Comparison of ENCODE assay signal across 9 cellular contexts in genomic region chr10:101783736-101784118, GRCh38. TPM values are rescaled to one million over a fixed set of nuclear protein-coding genes. Genes with fewer than 3 reads are reported as not detected.
DNase-seq lines count a peak whose midpoint lies in the region; FAIRE-seq and TF ChIP-seq lines count a peak whose summit lies in the region.
"Had no signal": no experiment of that assay in that cellular context is flagged by ENCODE, and none has a peak within 500 bp of the region (broad histone marks: within the 10 kb centered on the region; RNA-seq: fewer than 3 reads in every experiment).

No MANE protein-coding gene starts in this region.

- no peak for TF ChIP-seq CTCF in epithelial cell of esophagus (IDR thresholded peaks at IDR 0.05; ENCODE audit: insufficient read depth, low read depth, low read length, missing control alignments)

- no peak for FAIRE-seq in GM12891 (lab: Jason Lieb, UNC)

- DNase-seq in GM12891 (ENCODE audit: insufficient read length, low spot score) (no peak), epithelial cell of esophagus (ENCODE audit: low read depth) (peak; percentile 22), renal cortical epithelial cell (ENCODE audit: low read depth) (peak; percentile 1), DMS153 treated with DMSO at 0.1 percent for 48 hours (lab: John Stamatoyannopoulos, UW; ENCODE audit: unreplicated experiment) (no peak), NCI-H2196 (lab: John Stamatoyannopoulos, UW; ENCODE audit: unreplicated experiment) (no peak), NCI-H524 treated with DMSO at 0.1 percent for 48 hours (lab: John Stamatoyannopoulos, UW) (no peak), NCI-H2029 treated with DMSO at 0.1 percent for 48 hours (lab: John Stamatoyannopoulos, UW) (no peak)

- no peak for TF ChIP-seq POLR2A in GM12891 (IDR thresholded peaks at IDR 0.05; ENCODE audit: low read depth, low read length)

- H3K4me3 ChIP-seq in epithelial cell of esophagus (ENCODE audit: low read length): peak overlapping the region; percentile 86

TF ChIP-seq in GM12891, 5 proteins besides CTCF, POLR2A, EP300 and RAD21:
- TF ChIP-seq POLR2AphosphoS5 (IDR thresholded peaks at IDR 0.05; ENCODE audit: low read depth, low read length) (peak; percentile 65; the same call in 1 of the 2 replicates), POU2F2 (IDR thresholded peaks at IDR 0.05; ENCODE audit: low read depth, low read length) (no peak)

TF ChIP-seq in PFSK-1, 5 proteins besides CTCF, POLR2A, EP300 and RAD21:
- TF ChIP-seq POLR2AphosphoS5 (IDR thresholded peaks at IDR 0.05; ENCODE audit: low read depth, low read length): peak; percentile 23; the same call in 1 of the 2 replicates
- TF ChIP-seq TAF1 (IDR thresholded peaks at IDR 0.05; ENCODE audit: borderline replicate concordance, insufficient read depth, low read length): no peak
- no peak for TF ChIP-seq REST (IDR thresholded peaks at IDR 0.05; ENCODE audit: insufficient read depth in 1 of 2, low read depth in 2 of 2, low read length in 2 of 2)

RNA-seq across cellular contexts. Expression of gene NPM3, which starts 0.5 kb away (rescaled TPM):
- 80.2 TPM for polyA plus RNA-seq in GM12891 (2012; ENCODE audit: low read depth, missing spikeins)
- 163 TPM for polyA plus RNA-seq in PFSK-1 (2012; ENCODE audit: insufficient read length, low read depth)
- total RNA-seq in renal cortical epithelial cell: 55.2 and 236 TPM in 2 replicates

RNA-seq across cellular contexts. Expression of gene FGF8, which starts 7.8 kb away (rescaled TPM):
- 0.15 TPM for polyA plus RNA-seq in GM12891 (2012; ENCODE audit: low read depth, missing spikeins)
- 0.34 TPM for polyA plus RNA-seq in PFSK-1 (2012; ENCODE audit: insufficient read length, low read depth)
- total RNA-seq in renal cortical epithelial cell: not detected in 2 replicates
- total RNA-seq: T-helper 2 cell treated with Interferon-gamma antibody and Interleukin-4, amounts not matched to agents 100 ng/mL and 5 ng/mL, for 36 hours had no signal

RNA-seq across cellular contexts. Expression of gene OGA, which starts 34.5 kb away (rescaled TPM):
- 67.5 TPM for polyA plus RNA-seq in GM12891 (2012; ENCODE audit: low read depth, missing spikeins)
- 28.2 TPM for polyA plus RNA-seq in PFSK-1 (2012; ENCODE audit: insufficient read length, low read depth)
- total RNA-seq in renal cortical epithelial cell: 67.0 and 116 TPM in 2 replicates

RNA-seq across cellular contexts. Expression of gene KCNIP2, which starts 59.9 kb away (rescaled TPM):
- 1.5 TPM for polyA plus RNA-seq in GM12891 (2012; ENCODE audit: low read depth, missing spikeins)
- polyA plus RNA-seq in PFSK-1 (2012; ENCODE audit: insufficient read length, low read depth): 1.6 TPM
- 0.35 TPM in 1 of 2 replicates, not detected in the other for total RNA-seq in renal cortical epithelial cell

Comparison
In these comparisons a context has a peak if more than half of its experiments do, and no peak if none do; other contexts are left out.
1. DNase-seq: peak in epithelial cell of esophagus (single experiment) and renal cortical epithelial cell (single experiment); none in GM12891 (single experiment), DMS153 treated with DMSO at 0.1 percent for 48 hours (single experiment), NCI-H2196 (single experiment), NCI-H524 treated with DMSO at 0.1 percent for 48 hours (single experiment) and NCI-H2029 treated with DMSO at 0.1 percent for 48 hours (single experiment).